10 cellular contexts compared by ENCODE assay signal in the genomic region with DNA sequence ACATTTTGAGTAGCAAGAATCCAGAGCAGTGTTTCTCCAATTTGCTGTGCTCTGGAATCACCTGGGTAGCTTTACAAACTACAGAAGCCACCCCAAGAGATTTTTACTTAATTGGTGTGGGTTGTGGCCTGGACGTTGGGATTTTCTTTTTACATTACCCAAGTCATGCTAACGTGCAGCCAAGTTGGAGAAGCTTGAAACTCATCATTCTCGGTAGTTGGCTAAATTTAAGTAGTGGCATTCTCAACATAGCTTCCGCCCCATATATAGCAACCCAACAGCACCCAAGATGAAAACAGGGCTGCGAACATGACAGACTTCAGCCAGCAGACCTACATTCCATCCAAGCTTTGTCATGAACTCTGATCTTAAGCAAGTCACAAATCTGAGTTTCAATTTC. TPM values are rescaled to one million over a fixed set of nuclear protein-coding genes. Genes with fewer than 3 reads are reported as not detected.
DNase-seq lines count a peak whose midpoint lies in the region; ATAC-seq and TF ChIP-seq lines count a peak whose summit lies in the region.
"Had no signal": no experiment of that assay in that cellular context is flagged by ENCODE, and none has a peak within 500 bp of the region (broad histone marks: within the 10 kb centered on the region; RNA-seq: fewer than 3 reads in every experiment).

No MANE protein-coding gene starts in this region.

- peak overlapping the region; percentile 92 for H3K4me2 ChIP-seq in SU-DHL-6 (ENCODE audit: low read depth, low read length, poor library complexity, severe bottlenecking)
- H3K4me2 ChIP-seq: GM23338 had no signal

- H3K27me3 Mint-ChIP-seq in CD4-positive, alpha-beta T cell, result no peaks in the 10 kb centered on the region

- H3K27ac ChIP-seq in CD4-positive, alpha-beta T cell (ENCODE audit: low read depth, low read length), result peak overlapping the region; percentile 92
- H3K27ac ChIP-seq in SU-DHL-6 (ENCODE audit: low read depth, low read length), result peak overlapping the region; percentile 95
- H3K27ac ChIP-seq in lower lobe of right lung, result peak overlapping the region; percentile 37

- H3K9me3 Mint-ChIP-seq in CD4-positive, alpha-beta T cell, result no peaks in the 10 kb centered on the region
- H3K9me3 Mint-ChIP-seq: GM23338 had no signal

- peak overlapping the region; percentile 62 for H3K9ac ChIP-seq in SU-DHL-6 (ENCODE audit: low read length)

- H3K4me3 ChIP-seq in SU-DHL-6 (ENCODE audit: insufficient read depth, low read length, poor library complexity, severe bottlenecking) (no peak overlapping the region), lower lobe of right lung (no peak overlapping the region)
- H3K4me3 ChIP-seq: GM23338 had no signal

- no peaks in the 10 kb centered on the region for H3K9me2 ChIP-seq in SU-DHL-6 (replicated peaks; ENCODE audit: insufficient read depth, low read length)

- CTCF ChIA-PET in CD4-positive, alpha-beta T cell (lab: Charles Lee), result no interaction called here

- peaks cover 94% of the 10 kb centered on the region for H3F3A ChIP-seq in SU-DHL-6 (ENCODE audit: insufficient read depth)

- H2AFZ ChIP-seq in SU-DHL-6 (ENCODE audit: low read depth, low read length, severe bottlenecking), result no peak overlapping the region
- H2AFZ ChIP-seq: GM23338 had no signal

- no peak for DNase-seq in CD4-positive, alpha-beta T cell
- DNase-seq in lower lobe of right lung (no peak), mucosa of gallbladder (ENCODE audit: low spot score) (no peak), NCI-H2107 (lab: John Stamatoyannopoulos, UW) (no peak)
- no peak for DNase-seq in effector CD4-positive, alpha-beta T cell
- DNase-seq: NCI-H510A treated with DMSO at 0.1 percent for 48 hours had no signal

- TF ChIP-seq CTCF in CD4-positive, alpha-beta T cell (IDR thresholded peaks at IDR 0.05), result no peak
- TF ChIP-seq CTCF in SU-DHL-6 (IDR thresholded peaks at IDR 0.05; ENCODE audit: insufficient read depth, low read length, poor library complexity, severe bottlenecking), result no peak
- no peak for TF ChIP-seq CTCF in lower lobe of right lung (IDR thresholded peaks at IDR 0.05)

- H3K27ac Mint-ChIP-seq in CD4-positive, alpha-beta T cell, result peak overlapping the region; percentile 97
- H3K27ac Mint-ChIP-seq: GM23338 had no signal

- no peak for ATAC-seq in CD4-positive, alpha-beta T cell (ENCODE audit: poor library complexity)
- ATAC-seq in GM18868 (IDR thresholded peaks at IDR 0.05; ENCODE audit: unreplicated experiment) (peak; percentile 52), lower lobe of right lung (no peak), GM21367 (IDR thresholded peaks at IDR 0.05; ENCODE audit: unreplicated experiment) (no peak)
- ATAC-seq: GM23338 had no signal

- no peaks in the 10 kb centered on the region for H3K27me3 ChIP-seq in CD4-positive, alpha-beta T cell (ENCODE audit: control insufficient read depth, insufficient read depth, low read length)
- H3K27me3 ChIP-seq in SU-DHL-6 (ENCODE audit: low read length) (no peaks in the 10 kb centered on the region), lower lobe of right lung (ENCODE audit: low read depth) (no peaks in the 10 kb centered on the region)

- peaks cover 94% of the 10 kb centered on the region for H3K4me1 Mint-ChIP-seq in CD4-positive, alpha-beta T cell (ENCODE audit: low read depth)

- POLR2A ChIA-PET in CD4-positive, alpha-beta T cell (lab: Charles Lee), result interaction anchor here (0.7 to 10.8 kb wide), 12 partner anchors 11 to 712 kb away, joined by 3 to 137 read pairs (median 4); a partner anchor contains a TSS

- no peaks in the 10 kb centered on the region for H3K36me3 ChIP-seq in SU-DHL-6 (ENCODE audit: low read length)
- peaks cover 37% of the 10 kb centered on the region for H3K36me3 ChIP-seq in lower lobe of right lung

- peaks cover 27% of the 10 kb centered on the region for H3K79me2 ChIP-seq in SU-DHL-6 (ENCODE audit: insufficient read depth, low read length)

- intact Hi-C loops in CD4-positive, alpha-beta T cell (cut with DNase I, micrococcal nuclease), result loop anchor here in 1 of 2 experiments (10.0 kb wide), 1 partner anchor 249 kb away; no protein-coding TSS in a partner anchor
- intact Hi-C loops in lower lobe of right lung (cut with DNase I), result loop anchor here (10.0 kb wide), 1 partner anchor 91 kb away; no protein-coding TSS in a partner anchor

- H3K36me3 Mint-ChIP-seq in CD4-positive, alpha-beta T cell (ENCODE audit: low read depth), result peaks cover 25% of the 10 kb centered on the region

- peak overlapping the region; percentile 74 for H3K4me3 Mint-ChIP-seq in CD4-positive, alpha-beta T cell
- H3K4me3 Mint-ChIP-seq: GM23338 had no signal

- no peaks in the 10 kb centered on the region for H3K9me3 ChIP-seq in CD4-positive, alpha-beta T cell (ENCODE audit: control insufficient read depth, low read length)
- H3K9me3 ChIP-seq in SU-DHL-6 (ENCODE audit: insufficient read depth, low read length), result no peaks in the 10 kb centered on the region
- no peaks in the 10 kb centered on the region for H3K9me3 ChIP-seq in lower lobe of right lung

- no peaks in the 10 kb centered on the region for H4K20me1 ChIP-seq in SU-DHL-6 (ENCODE audit: low read depth, low read length)

- peaks cover 83% of the 10 kb centered on the region for H3K4me1 ChIP-seq in lower lobe of right lung

RNA-seq across cellular contexts. Expression of a gene that starts 25.0 kb away (rescaled TPM):
- total RNA-seq in CD4-positive, alpha-beta T cell, result 10 to 100 TPM; 41.8 to 44.1 TPM
- total RNA-seq in lower lobe of right lung (162 TPM), mucosa of gallbladder (235 TPM)

RNA-seq across cellular contexts. Expression of a gene that starts 34.1 kb away (rescaled TPM):
- total RNA-seq in CD4-positive, alpha-beta T cell, result 1 to 10 TPM; 7.1 to 8.9 TPM
- total RNA-seq in lower lobe of right lung (28.5 TPM), mucosa of gallbladder (77.2 TPM)

Comparison
In these comparisons a context has a peak if more than half of its experiments do, and no peak if none do; other contexts are left out.
1. H3K27ac ChIP-seq: peak in every context shown above with its lines; median percentile 95 in SU-DHL-6; 92 in CD4-positive, alpha-beta T cell; 37 in lower lobe of right lung.